In the genomic region with DNA sequence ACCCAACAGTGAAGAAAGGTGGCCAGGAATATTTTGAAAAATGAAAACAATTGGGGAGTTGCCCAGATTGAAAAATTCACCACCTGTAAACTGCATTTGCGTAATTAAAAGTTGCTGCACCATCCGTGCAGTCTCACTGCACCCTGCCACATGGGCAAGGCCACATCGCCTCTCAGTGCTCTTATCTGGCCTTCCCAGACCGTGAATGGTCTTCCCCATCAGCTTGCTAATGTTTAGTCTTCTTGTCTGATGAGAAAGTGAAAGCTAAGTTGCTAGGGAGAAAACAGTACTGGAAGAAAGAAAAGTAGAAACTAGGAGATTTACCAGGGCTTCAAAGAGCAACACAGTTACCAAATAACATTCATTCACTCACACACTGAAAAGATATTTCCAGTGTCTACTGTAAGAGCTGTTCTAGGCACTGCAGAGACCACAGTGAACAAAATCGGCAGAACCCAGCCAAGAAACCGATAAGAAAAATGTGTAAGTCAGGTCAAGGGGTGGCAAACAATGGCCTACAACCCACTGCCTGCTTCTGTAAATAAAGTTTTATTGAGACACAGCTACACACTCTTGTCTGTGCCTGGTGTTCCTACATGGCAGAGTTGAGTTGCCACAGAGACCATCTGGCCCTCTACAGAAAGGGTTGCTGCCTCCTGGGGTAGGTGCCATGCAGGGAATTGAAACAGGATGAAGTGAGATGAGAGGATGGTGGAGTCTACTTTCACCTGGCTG, we compare ENCODE assay signal across 1 cellular context.
A peak's percentile ranks its signal among the peaks of the same experiment; 100 is the strongest.
TF ChIP-seq lines count a peak whose summit lies in the region.

No MANE protein-coding gene starts in this region.

TF ChIP-seq in HepG2, 621 proteins besides CTCF, POLR2A, EP300 and RAD21:
- TF ChIP-seq SYNCRIP (IDR thresholded peaks at IDR 0.05; ENCODE audit: insufficient read depth, low read depth, low read length) (no peak), NFE2L2 (IDR thresholded peaks at IDR 0.05; ENCODE audit: low read length) (no peak), ZNF282 (IDR thresholded peaks at IDR 0.05; ENCODE audit: partially characterized antibody) (no peak), MIER3 (CRISPR knock-in tag; IDR thresholded peaks at IDR 0.05; ENCODE audit: borderline replicate concordance) (no peak), ZNF660 (CRISPR knock-in tag; IDR thresholded peaks at IDR 0.05; ENCODE audit: borderline replicate concordance, low read depth) (no peak), HHEX (CRISPR knock-in tag; IDR thresholded peaks at IDR 0.05) (no peak), PCBP1 (IDR thresholded peaks at IDR 0.05; ENCODE audit: borderline replicate concordance, low read depth, low read length) (no peak)
- TF ChIP-seq, protein P1, sequence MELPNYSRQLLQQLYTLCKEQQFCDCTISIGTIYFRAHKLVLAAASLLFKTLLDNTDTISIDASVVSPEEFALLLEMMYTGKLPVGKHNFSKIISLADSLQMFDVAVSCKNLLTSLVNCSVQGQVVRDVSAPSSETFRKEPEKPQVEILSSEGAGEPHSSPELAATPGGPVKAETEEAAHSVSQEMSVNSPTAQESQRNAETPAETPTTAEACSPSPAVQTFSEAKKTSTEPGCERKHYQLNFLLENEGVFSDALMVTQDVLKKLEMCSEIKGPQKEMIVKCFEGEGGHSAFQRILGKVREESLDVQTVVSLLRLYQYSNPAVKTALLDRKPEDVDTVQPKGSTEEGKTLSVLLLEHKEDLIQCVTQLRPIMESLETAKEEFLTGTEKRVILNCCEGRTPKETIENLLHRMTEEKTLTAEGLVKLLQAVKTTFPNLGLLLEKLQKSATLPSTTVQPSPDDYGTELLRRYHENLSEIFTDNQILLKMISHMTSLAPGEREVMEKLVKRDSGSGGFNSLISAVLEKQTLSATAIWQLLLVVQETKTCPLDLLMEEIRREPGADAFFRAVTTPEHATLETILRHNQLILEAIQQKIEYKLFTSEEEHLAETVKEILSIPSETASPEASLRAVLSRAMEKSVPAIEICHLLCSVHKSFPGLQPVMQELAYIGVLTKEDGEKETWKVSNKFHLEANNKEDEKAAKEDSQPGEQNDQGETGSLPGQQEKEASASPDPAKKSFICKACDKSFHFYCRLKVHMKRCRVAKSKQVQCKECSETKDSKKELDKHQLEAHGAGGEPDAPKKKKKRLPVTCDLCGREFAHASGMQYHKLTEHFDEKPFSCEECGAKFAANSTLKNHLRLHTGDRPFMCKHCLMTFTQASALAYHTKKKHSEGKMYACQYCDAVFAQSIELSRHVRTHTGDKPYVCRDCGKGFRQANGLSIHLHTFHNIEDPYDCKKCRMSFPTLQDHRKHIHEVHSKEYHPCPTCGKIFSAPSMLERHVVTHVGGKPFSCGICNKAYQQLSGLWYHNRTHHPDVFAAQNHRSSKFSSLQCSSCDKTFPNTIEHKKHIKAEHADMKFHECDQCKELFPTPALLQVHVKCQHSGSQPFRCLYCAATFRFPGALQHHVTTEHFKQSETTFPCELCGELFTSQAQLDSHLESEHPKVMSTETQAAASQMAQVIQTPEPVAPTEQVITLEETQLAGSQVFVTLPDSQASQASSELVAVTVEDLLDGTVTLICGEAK (IDR thresholded peaks at IDR 0.05): no peak
- TF ChIP-seq, protein P1 (CRISPR knock-in tag; IDR thresholded peaks at IDR 0.05): peak; percentile 62; the same call in 1 of the 2 replicates
